28 cellular contexts compared by ENCODE assay signal in the genomic region with DNA sequence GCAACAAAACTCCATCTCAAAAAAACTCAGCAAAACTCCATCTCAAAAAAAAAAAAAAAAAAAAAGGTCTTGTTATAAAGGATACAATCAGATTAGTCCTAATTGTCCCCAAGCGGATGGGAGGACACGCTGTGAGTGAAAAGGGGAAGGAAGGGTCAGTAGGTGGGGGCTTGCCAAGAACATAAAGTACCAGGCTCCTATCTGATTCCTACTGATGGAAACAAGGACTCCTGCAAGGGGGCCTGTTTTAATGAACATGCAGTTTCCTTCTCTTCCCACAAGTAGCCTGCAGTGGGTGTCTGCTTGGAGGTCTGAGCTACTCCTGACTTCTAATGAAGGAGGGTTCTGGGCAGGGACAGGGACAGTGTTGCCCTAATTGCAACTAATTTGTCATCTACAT. TPM values are rescaled to one million over a fixed set of nuclear protein-coding genes. Genes with fewer than 3 reads are reported as not detected.
"Had no signal": no experiment of that assay in that cellular context is flagged by ENCODE, and none has a peak within 500 bp of the region (broad histone marks: within the 10 kb centered on the region; RNA-seq: fewer than 3 reads in every experiment).

No MANE protein-coding gene starts in this region.

- DNase-seq: activated CD4-positive, alpha-beta memory T cell treated with anti-CD3 and anti-CD28 coated beads, Interleukin-2, amount 10 ng/mL, durations not matched to agents 7 days and 5 days; activated CD4-positive, alpha-beta T cell treated with anti-CD3 and anti-CD28 coated beads for 36 hours; activated CD4-positive, alpha-beta T cell treated with anti-CD3 and anti-CD28 coated beads, Interleukin-2, amount 50 U/mL, for 1 hour; activated gamma-delta T cell; activated naive CD4-positive, alpha-beta T cell treated with anti-CD3 and anti-CD28 coated beads for 36 hours; activated T-cell treated with anti-CD3 and anti-CD28 coated beads for 4 hours; activated T-cell treated with anti-CD3 and anti-CD28 coated beads, Interleukin-2, amount 50 U/mL, for 48 hours; amygdala; brain microvascular endothelial cell; NCI-H1092; NCI-H1930; NCI-H2171; NCI-H345; NCI-H510A treated with DMSO at 0.1 percent for 48 hours; NCI-H774; NK-92 treated with Interleukin-12 subunit alpha and Interleukin-12 subunit beta, amount 100 ng/mL, for 24 hours; Peyer's patch; Right ventricle myocardium superior; SJCRH30; T-helper 17 cell; T-helper 9 cell; WERI-Rb-1 had no signal

- H3K9me3 ChIP-seq: Peyer's patch, SJCRH30 had no signal

- H3K4me2 ChIP-seq: KMS-11 had no signal

- H3K36me3 ChIP-seq: brain microvascular endothelial cell, cardiac muscle cell, Peyer's patch, SJCRH30, WERI-Rb-1 had no signal

- H3K27ac ChIP-seq: brain microvascular endothelial cell, cardiac muscle cell, KMS-11, Peyer's patch, RWPE1, SJCRH30, WERI-Rb-1 had no signal

- ATAC-seq: activated CD4-positive, alpha-beta T cell treated with anti-CD3 and anti-CD28 coated beads for 36 hours; activated T-helper 17 cell treated with anti-CD3 and anti-CD28 coated beads, Interleukin-2, amount 50 U/mL, for 72 hours; T-helper 17 cell had no signal

- H3K4me1 ChIP-seq: Peyer's patch, SJCRH30 had no signal

- H3K4me3 ChIP-seq: cardiac muscle cell, Peyer's patch, SJCRH30 had no signal

- H3K9ac ChIP-seq: KMS-11 had no signal

- H3K27me3 ChIP-seq: brain microvascular endothelial cell, Peyer's patch, SJCRH30 had no signal

RNA-seq across cellular contexts. Expression of gene SCG2, which starts 7.9 kb away (rescaled TPM):
- total RNA-seq: activated CD4-positive, alpha-beta T cell treated with anti-CD3 and anti-CD28 coated beads for 36 hours; activated CD8-positive, alpha-beta memory T cell treated with anti-CD3 and anti-CD28 coated beads for 36 hours; activated naive CD4-positive, alpha-beta T cell treated with anti-CD3 and anti-CD28 coated beads for 36 hours; activated T-helper 17 cell treated with anti-CD3 and anti-CD28 coated beads, Interleukin-2, amount 50 U/mL, for 72 hours; cardiac muscle cell; Right ventricle myocardium superior; SJCRH30; T-helper 17 cell had no signal
- polyA plus RNA-seq: cardiac muscle cell, IgD-negative memory B cell had no signal
